10 cellular contexts compared by ENCODE assay signal in the genomic region with DNA sequence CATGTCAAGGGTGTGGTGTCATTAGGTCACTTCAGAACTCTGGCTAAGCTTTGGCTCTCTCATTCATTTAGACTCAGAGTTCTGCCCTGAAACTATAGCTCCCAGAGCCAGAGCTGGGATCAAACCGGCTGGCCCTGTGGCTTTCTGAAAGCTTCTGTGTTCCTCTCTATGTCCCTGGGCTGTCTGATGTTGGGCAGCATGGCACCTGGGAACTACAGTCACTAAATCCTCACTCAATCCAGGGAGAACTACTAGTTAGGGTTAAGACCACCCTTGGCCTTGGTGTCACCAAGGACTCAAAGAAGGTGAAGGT. TPM values are rescaled to one million over a fixed set of nuclear protein-coding genes. Genes with fewer than 3 reads are reported as not detected.
DNase-seq lines count a peak whose midpoint lies in the region; ATAC-seq and TF ChIP-seq lines count a peak whose summit lies in the region.
"Had no signal": no experiment of that assay in that cellular context is flagged by ENCODE, and none has a peak within 500 bp of the region (broad histone marks: within the 10 kb centered on the region; RNA-seq: fewer than 3 reads in every experiment).

No MANE protein-coding gene starts in this region.

- intact Hi-C loops in CD14-positive monocyte (cut with micrococcal nuclease): loop anchor here in 1 of 2 donors (5.0 kb wide), 1 partner anchor 101 kb away; no protein-coding TSS in a partner anchor

- H3K36me3 Mint-ChIP-seq in CD14-positive monocyte (peaks cover 0 to 5% of the 10 kb centered on the region in 2 donors), mesothelial cell of epicardium (peaks cover 6% of the 10 kb centered on the region), progenitor cell of endocrine pancreas (ENCODE audit: insufficient read depth) (no peaks in the 10 kb centered on the region)
- peaks cover 17% of the 10 kb centered on the region for H3K36me3 Mint-ChIP-seq in activated T-helper 17 cell treated with anti-CD3 and anti-CD28 coated beads, Interleukin-2, amount 50 U/mL, for 72 hours (ENCODE audit: low read depth)

- H3K27ac Mint-ChIP-seq in CD14-positive monocyte (peak overlapping the region in 5 of 7 donors; percentile 30 to 69 (median 49)), mesothelial cell of epicardium (no peak overlapping the region), progenitor cell of endocrine pancreas (no peak overlapping the region)
- H3K27ac Mint-ChIP-seq in activated T-helper 17 cell treated with anti-CD3 and anti-CD28 coated beads, Interleukin-2, amount 50 U/mL, for 72 hours: peak overlapping the region; percentile 78

- no peaks in the 10 kb centered on the region for H3K9me3 ChIP-seq in ES-I3 (ENCODE audit: control insufficient read depth, insufficient read depth, low read length)
- H3K9me3 ChIP-seq: esophagus muscularis mucosa had no signal

- peak overlapping the region; percentile 49; the same call in 1 of the 2 replicates for H3K9ac ChIP-seq in ES-I3 (ENCODE audit: low read depth, low read length)

- ATAC-seq in activated T-helper 17 cell treated with anti-CD3 and anti-CD28 coated beads, Interleukin-2, amount 50 U/mL, for 72 hours (replicated peaks): no peak

- H3K9me3 Mint-ChIP-seq in CD14-positive monocyte: peaks cover 0 to 5% (median 0%) of the 10 kb centered on the region in 7 donors
- H3K9me3 Mint-ChIP-seq in activated T-helper 17 cell treated with anti-CD3 and anti-CD28 coated beads, Interleukin-2, amount 50 U/mL, for 72 hours: peaks cover 3% of the 10 kb centered on the region
- no peaks in the 10 kb centered on the region for H3K9me3 Mint-ChIP-seq in mesothelial cell of epicardium
- H3K9me3 Mint-ChIP-seq in progenitor cell of endocrine pancreas (ENCODE audit: low read depth): no peaks in the 10 kb centered on the region

- H3K4me1 ChIP-seq in ES-I3 (ENCODE audit: insufficient read depth, low read length): peaks cover 27% of the 10 kb centered on the region

- H3K27me3 Mint-ChIP-seq in CD14-positive monocyte (ENCODE audit: low read depth in 3 of 3) (peaks cover 46 to 81% (median 48%) of the 10 kb centered on the region in 3 donors), mesothelial cell of epicardium (ENCODE audit: low read depth) (peaks cover 22% of the 10 kb centered on the region), progenitor cell of endocrine pancreas (peaks cover 60% of the 10 kb centered on the region)
- H3K27me3 Mint-ChIP-seq in activated T-helper 17 cell treated with anti-CD3 and anti-CD28 coated beads, Interleukin-2, amount 50 U/mL, for 72 hours: no peaks in the 10 kb centered on the region

- peak overlapping the region in 1 of 2 donors; percentile 59 for H3K4me3 Mint-ChIP-seq in CD14-positive monocyte
- peak overlapping the region; percentile 87 for H3K4me3 Mint-ChIP-seq in activated T-helper 17 cell treated with anti-CD3 and anti-CD28 coated beads, Interleukin-2, amount 50 U/mL, for 72 hours
- H3K4me3 Mint-ChIP-seq in mesothelial cell of epicardium: peak overlapping the region; percentile 60
- H3K4me3 Mint-ChIP-seq in progenitor cell of endocrine pancreas (ENCODE audit: low read depth): no peak overlapping the region

- DNase-seq in CD14-positive monocyte (ENCODE audit: low spot score): no peak
- DNase-seq in mesothelial cell of epicardium (ENCODE audit: low spot score in 2 of 2, unreplicated experiment in 2 of 2): no peak
- DNase-seq in progenitor cell of endocrine pancreas (ENCODE audit: low spot score, unreplicated experiment): no peak
- DNase-seq in NCI-H524 (lab: John Stamatoyannopoulos, UW): no peak
- DNase-seq in Kasumi-1 (lab: John Stamatoyannopoulos, UW): no peak
- DNase-seq: activated effector memory CD4-positive, alpha-beta T cell treated with Interleukin-2 at 50 U/mL for 16 hours; NCI-H510A treated with DMSO at 0.1 percent for 48 hours had no signal

- H3K4me1 Mint-ChIP-seq in CD14-positive monocyte (peaks cover 54% of the 10 kb centered on the region), mesothelial cell of epicardium (peaks cover 30% of the 10 kb centered on the region), progenitor cell of endocrine pancreas (ENCODE audit: low read depth) (peaks cover 3% of the 10 kb centered on the region)
- peaks cover 52% of the 10 kb centered on the region for H3K4me1 Mint-ChIP-seq in activated T-helper 17 cell treated with anti-CD3 and anti-CD28 coated beads, Interleukin-2, amount 50 U/mL, for 72 hours

- H3K36me3 ChIP-seq in ES-I3 (ENCODE audit: insufficient read depth, low read length): no peaks in the 10 kb centered on the region

- no peak for TF ChIP-seq CTCF in CD14-positive monocyte (IDR thresholded peaks at IDR 0.05)
- no peak for TF ChIP-seq CTCF in mesothelial cell of epicardium (IDR thresholded peaks at IDR 0.05; ENCODE audit: unreplicated experiment)
- no peak for TF ChIP-seq CTCF in progenitor cell of endocrine pancreas (IDR thresholded peaks at IDR 0.05; ENCODE audit: unreplicated experiment)

RNA-seq across cellular contexts. Expression of a gene that starts 13.2 kb away (rescaled TPM):
- polyA plus RNA-seq in CD14-positive monocyte: under 1 TPM in 1 of 2 donors, not detected in 1; 0.30 TPM
- total RNA-seq in activated T-helper 17 cell treated with anti-CD3 and anti-CD28 coated beads, Interleukin-2, amount 50 U/mL, for 72 hours: 10 to 100 TPM in 1 of 2 donors, 1 to 10 TPM in 1; 2.9 to 18.2 TPM
- 10.6 to 14.0 TPM (median 11.8 TPM) in 3 replicates for total RNA-seq in mesothelial cell of epicardium
- 0.58 and 0.79 TPM in 2 replicates for total RNA-seq in progenitor cell of endocrine pancreas

RNA-seq across cellular contexts. Expression of a gene that starts 17.2 kb away (rescaled TPM):
- 1 to 10 TPM; 9.3 to 9.5 TPM for polyA plus RNA-seq in CD14-positive monocyte
- 10 to 100 TPM; 36.4 to 52.0 TPM for total RNA-seq in activated T-helper 17 cell treated with anti-CD3 and anti-CD28 coated beads, Interleukin-2, amount 50 U/mL, for 72 hours
- total RNA-seq in mesothelial cell of epicardium (39.8 to 48.0 TPM (median 40.7 TPM) in 3 replicates), progenitor cell of endocrine pancreas (36.0 and 36.2 TPM in 2 replicates)

RNA-seq across cellular contexts. Expression of a gene that starts 20.2 kb away (rescaled TPM):
- polyA plus RNA-seq in CD14-positive monocyte: under 1 TPM; 0.26 to 0.72 TPM
- total RNA-seq in activated T-helper 17 cell treated with anti-CD3 and anti-CD28 coated beads, Interleukin-2, amount 50 U/mL, for 72 hours: 10 to 100 TPM in 1 of 2 donors, 1 to 10 TPM in 1; 8.0 to 12.1 TPM
- total RNA-seq in mesothelial cell of epicardium (6.0 to 7.8 TPM (median 6.6 TPM) in 3 replicates), progenitor cell of endocrine pancreas (0.74 and 1.1 TPM in 2 replicates)

RNA-seq across cellular contexts. Expression of a gene that starts 32.9 kb away (rescaled TPM):
- polyA plus RNA-seq in CD14-positive monocyte: not detected
- under 1 TPM; 0.32 to 0.77 TPM for total RNA-seq in activated T-helper 17 cell treated with anti-CD3 and anti-CD28 coated beads, Interleukin-2, amount 50 U/mL, for 72 hours
- total RNA-seq in mesothelial cell of epicardium (11.2 to 12.3 TPM (median 11.7 TPM) in 3 replicates), progenitor cell of endocrine pancreas (6.9 and 9.4 TPM in 2 replicates)

RNA-seq across cellular contexts. Expression of a gene that starts 37.3 kb away (rescaled TPM):
- not detected for polyA plus RNA-seq in CD14-positive monocyte
- total RNA-seq in activated T-helper 17 cell treated with anti-CD3 and anti-CD28 coated beads, Interleukin-2, amount 50 U/mL, for 72 hours: 1 to 10 TPM; 9.0 to 9.7 TPM
- total RNA-seq in mesothelial cell of epicardium (6.1 to 7.9 TPM (median 7.2 TPM) in 3 replicates), progenitor cell of endocrine pancreas (3.5 and 5.1 TPM in 2 replicates)

Comparison
In these comparisons a context has a peak if more than half of its experiments do, and no peak if none do; other contexts are left out.
1. H3K27ac Mint-ChIP-seq: peak in CD14-positive monocyte (5 of 7) and activated T-helper 17 cell treated with anti-CD3 and anti-CD28 coated beads, Interleukin-2, amount 50 U/mL, for 72 hours (single experiment); none in mesothelial cell of epicardium (single experiment) and progenitor cell of endocrine pancreas (single experiment).